In genomic region chr2:134934641-134935040, GRCh38 we compare ENCODE assay signal across 16 cellular contexts. TPM values are rescaled to one million over a fixed set of nuclear protein-coding genes. Genes with fewer than 3 reads are reported as not detected.
DNase-seq lines count a peak whose midpoint lies in the region; ATAC-seq, FAIRE-seq and TF ChIP-seq lines count a peak whose summit lies in the region.
"Had no signal": no experiment of that assay in that cellular context is flagged by ENCODE, and none has a peak within 500 bp of the region (broad histone marks: within the 10 kb centered on the region; RNA-seq: fewer than 3 reads in every experiment).

No MANE protein-coding gene starts in this region.

- peak overlapping the region; percentile 43 for H3K4me2 ChIP-seq in BLaER1

- peaks cover 96% of the 10 kb centered on the region for H4K20me1 ChIP-seq in BLaER1

- H3K27ac ChIP-seq in BLaER1 (no peak overlapping the region), aorta (ENCODE audit: low read depth in 1 of 2, low read length in 2 of 2) (no peak overlapping the region)
- H3K27ac ChIP-seq: dorsolateral prefrontal cortex, SJCRH30 had no signal

- 15 to 19% methylated on average over 1 of the region's 1 CpG for WGBS in aorta, 2 donors

- peaks cover 24% of the 10 kb centered on the region for H3K4me1 ChIP-seq in BLaER1
- peaks cover 19% of the 10 kb centered on the region for H3K4me1 ChIP-seq in adipocyte (ENCODE audit: control insufficient read depth, insufficient read depth, low read length)
- no peaks in the 10 kb centered on the region for H3K4me1 ChIP-seq in aorta (ENCODE audit: control insufficient read depth in 1 of 2, insufficient read depth in 2 of 2, low read length in 2 of 2)
- H3K4me1 ChIP-seq: SJCRH30 had no signal

- H3K9ac ChIP-seq in BLaER1, result no peak overlapping the region
- H3K9ac ChIP-seq in adipocyte (ENCODE audit: low read length), result no peak overlapping the region

- no peaks in the 10 kb centered on the region for H3K27me3 ChIP-seq in BLaER1
- H3K27me3 ChIP-seq in adipocyte (replicated peaks; ENCODE audit: control insufficient read depth, insufficient read depth, low read length), result no peaks in the 10 kb centered on the region
- no peaks in the 10 kb centered on the region for H3K27me3 ChIP-seq in aorta (ENCODE audit: control insufficient read depth in 1 of 2, insufficient read depth in 2 of 2, low read length in 1 of 2)
- H3K27me3 ChIP-seq: dorsolateral prefrontal cortex, SJCRH30 had no signal

- H3K9me3 ChIP-seq in BLaER1 (peaks cover 2% of the 10 kb centered on the region; the same call in 1 of the 2 replicates), adipocyte (ENCODE audit: control insufficient read depth, low read length) (no peaks in the 10 kb centered on the region), aorta (ENCODE audit: control insufficient read depth, low read length) (no peaks in the 10 kb centered on the region)
- H3K9me3 ChIP-seq: SJCRH30 had no signal

- DNase-seq in GM12891 (ENCODE audit: insufficient read length, low spot score) (no peak), adipocyte (ENCODE audit: low read depth) (peak; percentile 19), left lobe of liver (ENCODE audit: low spot score) (no peak), NCI-H2227 (lab: John Stamatoyannopoulos, UW; ENCODE audit: unreplicated experiment) (no peak), iPS-NIHi7 (ENCODE audit: extremely low spot score) (no peak), aorta (no peak)
- DNase-seq: activated CD4-positive, CD25-positive, alpha-beta regulatory T cell treated with anti-CD3 and anti-CD28 coated beads, Interleukin-2, amount 50 U/mL, for 72 hours; activated effector memory CD4-positive, alpha-beta T cell treated with anti-CD3 and anti-CD28 coated beads, Interleukin-2, amount 50 U/mL, for 16 hours; dorsolateral prefrontal cortex; mesendoderm; NCI-H1417; NCI-H526 treated with DMSO at 0.1 percent for 48 hours; SJCRH30; stimulated activated CD4-positive, alpha-beta T cell treated with anti-CD3 and anti-CD28 coated beads, Interleukin-4, amount 100 ng/mL, for 1 hour had no signal

- H3K4me3 ChIP-seq in BLaER1 (no peak overlapping the region), adipocyte (ENCODE audit: low read length) (peak overlapping the region; percentile 4), aorta (ENCODE audit: low read length in 2 of 2) (no peak overlapping the region)
- H3K4me3 ChIP-seq: dorsolateral prefrontal cortex, SJCRH30 had no signal

- intact Hi-C loops in aorta (cut with DNase I), result no loop called here

- ATAC-seq in left lobe of liver, result peak; percentile 56
- no peak for ATAC-seq in HG03139 (IDR thresholded peaks at IDR 0.05; ENCODE audit: unreplicated experiment)
- ATAC-seq in aorta (ENCODE audit: low FRiP score), result no peak

- peak; percentile 5 for FAIRE-seq in GM12891 (lab: Jason Lieb, UNC)

- H3K36me3 ChIP-seq in BLaER1, result peaks cover 76% of the 10 kb centered on the region
- peaks cover 29% of the 10 kb centered on the region for H3K36me3 ChIP-seq in adipocyte (ENCODE audit: control insufficient read depth, insufficient read depth, low read length, severe bottlenecking)
- peaks cover 0 to 3% of the 10 kb centered on the region in 2 donors for H3K36me3 ChIP-seq in aorta (ENCODE audit: control insufficient read depth in 1 of 2, insufficient read depth in 2 of 2, low read length in 1 of 2)

- TF ChIP-seq POLR2A in GM12891 (IDR thresholded peaks at IDR 0.05; ENCODE audit: low read depth, low read length), result no peak

TF ChIP-seq in GM12891, 5 proteins besides CTCF, POLR2A, EP300 and RAD21:
- no peak for TF ChIP-seq SPI1 (IDR thresholded peaks at IDR 0.05; ENCODE audit: low read depth, low read length)
- TF ChIP-seq PAX5 (IDR thresholded peaks at IDR 0.05; ENCODE audit: insufficient read depth, low read length, severe bottlenecking), result no peak
- no peak for TF ChIP-seq POU2F2 (IDR thresholded peaks at IDR 0.05; ENCODE audit: low read depth, low read length)
- TF ChIP-seq POLR2AphosphoS5 (IDR thresholded peaks at IDR 0.05; ENCODE audit: low read depth, low read length), result no peak
- no peak for TF ChIP-seq TAF1 (IDR thresholded peaks at IDR 0.05; ENCODE audit: low read depth, low read length)

RNA-seq across cellular contexts. Expression of gene CCNT2, which starts 16.0 kb away (rescaled TPM):
- 10.1 TPM for polyA plus RNA-seq in GM12891 (2012; ENCODE audit: low read depth, missing spikeins)
- total RNA-seq in left lobe of liver, result 19.5 TPM
- total RNA-seq in aorta, result 10 to 100 TPM; 35.9 to 49.9 TPM
- 10 to 100 TPM in 1 of 2 donors, 1 to 10 TPM in 1; 3.0 to 13.5 TPM for polyA plus RNA-seq in aorta
